In genomic region chr9:13213337-13213736, GRCh38 we compare ENCODE assay signal across 8 cellular contexts.
DNase-seq lines count a peak whose midpoint lies in the region; ATAC-seq, FAIRE-seq and TF ChIP-seq lines count a peak whose summit lies in the region.

No MANE protein-coding gene starts in this region.

- no peak for ATAC-seq in HG02885 (IDR thresholded peaks at IDR 0.05; ENCODE audit: poor library complexity, unreplicated experiment)

- DNase-seq in DMS153 treated with DMSO at 0.1 percent for 48 hours (lab: John Stamatoyannopoulos, UW; ENCODE audit: unreplicated experiment) (peak; percentile 20), DMS153 (lab: John Stamatoyannopoulos, UW) (no peak), NCI-H2227 treated with DMSO at 0.1 percent for 48 hours (lab: John Stamatoyannopoulos, UW) (peak; percentile 12), erythroblast (lab: John Stamatoyannopoulos, UW) (peak; percentile 3 to 11), renal cortical epithelial cell (ENCODE audit: low read depth) (peak; percentile 44), GM12891 (ENCODE audit: insufficient read length, low spot score) (no peak)
- DNase-seq in activated naive CD4-positive, alpha-beta T cell treated with Interleukin-2 at 50 U/mL for 16 hours = no peak

- FAIRE-seq in GM12891 (lab: Jason Lieb, UNC) = no peak

- TF ChIP-seq POLR2A in erythroblast (IDR thresholded peaks at IDR 0.05; ENCODE audit: low read length) (no peak), GM12891 (IDR thresholded peaks at IDR 0.05; ENCODE audit: low read depth, low read length) (no peak)

TF ChIP-seq in GM12891, 5 proteins besides CTCF, POLR2A, EP300 and RAD21:
- TF ChIP-seq POU2F2 (IDR thresholded peaks at IDR 0.05; ENCODE audit: low read depth, low read length) (no peak), PAX5 (IDR thresholded peaks at IDR 0.05; ENCODE audit: insufficient read depth, low read length, severe bottlenecking) (no peak), TAF1 (IDR thresholded peaks at IDR 0.05; ENCODE audit: low read depth, low read length) (no peak), POLR2AphosphoS5 (IDR thresholded peaks at IDR 0.05; ENCODE audit: low read depth, low read length) (no peak)

Comparison
In these comparisons a context has a peak if more than half of its experiments do, and no peak if none do; other contexts are left out.
1. DNase-seq: peak in DMS153 treated with DMSO at 0.1 percent for 48 hours (single experiment), NCI-H2227 treated with DMSO at 0.1 percent for 48 hours (single experiment), erythroblast (2 of 2) and renal cortical epithelial cell (single experiment); none in DMS153 (single experiment), activated naive CD4-positive, alpha-beta T cell treated with Interleukin-2 at 50 U/mL for 16 hours (single experiment) and GM12891 (single experiment).